Comparison of ENCODE assay signal across 1 cellular context in the genomic region with DNA sequence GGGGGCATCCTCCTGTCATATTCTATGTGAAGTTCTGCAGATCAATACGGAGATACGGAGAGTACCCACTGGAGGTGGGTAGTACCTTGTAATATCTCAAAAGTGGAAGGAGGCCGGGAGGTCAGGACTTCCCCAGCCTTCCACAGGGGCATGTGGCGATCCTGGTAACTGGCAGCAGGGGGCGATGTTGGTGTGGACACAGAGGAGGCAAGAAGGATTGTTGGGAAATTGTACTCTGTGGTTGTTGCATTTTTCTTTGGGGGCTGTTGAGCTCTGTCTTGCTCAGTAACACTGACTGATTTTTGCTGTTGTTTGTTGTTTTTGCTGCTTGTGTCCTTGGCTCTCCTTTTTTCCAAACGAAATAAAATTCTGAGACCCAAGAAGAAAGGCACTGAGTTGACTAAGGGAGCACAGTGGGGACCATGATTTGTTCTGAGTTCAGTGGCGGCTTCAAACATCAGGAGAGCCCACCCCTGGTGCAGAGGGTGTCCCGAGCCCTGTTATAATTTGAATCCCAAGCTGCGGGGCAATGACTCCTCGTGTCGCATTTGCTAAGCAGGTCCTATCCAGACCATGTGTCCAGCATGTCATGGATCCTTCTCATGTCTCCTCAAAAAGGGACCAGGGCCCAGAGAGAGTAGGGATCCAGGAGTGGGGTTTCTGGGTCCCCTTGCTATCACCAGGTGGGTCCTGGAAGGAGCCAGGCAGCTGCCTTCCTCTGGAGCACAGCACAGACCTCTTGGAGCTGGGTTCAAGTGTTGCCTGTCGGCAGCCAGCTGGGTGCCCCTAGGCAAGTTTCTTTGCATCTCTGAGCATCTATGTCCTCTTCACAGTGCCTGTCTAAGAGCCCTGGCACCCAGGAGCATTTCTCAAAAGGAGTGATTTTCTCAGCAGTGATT.
TF ChIP-seq lines count a peak whose summit lies in the region.

No MANE protein-coding gene starts in this region.

TF ChIP-seq in HepG2, 621 proteins besides CTCF, POLR2A, EP300 and RAD21 (continued from another document):
- TF ChIP-seq, protein P1, sequence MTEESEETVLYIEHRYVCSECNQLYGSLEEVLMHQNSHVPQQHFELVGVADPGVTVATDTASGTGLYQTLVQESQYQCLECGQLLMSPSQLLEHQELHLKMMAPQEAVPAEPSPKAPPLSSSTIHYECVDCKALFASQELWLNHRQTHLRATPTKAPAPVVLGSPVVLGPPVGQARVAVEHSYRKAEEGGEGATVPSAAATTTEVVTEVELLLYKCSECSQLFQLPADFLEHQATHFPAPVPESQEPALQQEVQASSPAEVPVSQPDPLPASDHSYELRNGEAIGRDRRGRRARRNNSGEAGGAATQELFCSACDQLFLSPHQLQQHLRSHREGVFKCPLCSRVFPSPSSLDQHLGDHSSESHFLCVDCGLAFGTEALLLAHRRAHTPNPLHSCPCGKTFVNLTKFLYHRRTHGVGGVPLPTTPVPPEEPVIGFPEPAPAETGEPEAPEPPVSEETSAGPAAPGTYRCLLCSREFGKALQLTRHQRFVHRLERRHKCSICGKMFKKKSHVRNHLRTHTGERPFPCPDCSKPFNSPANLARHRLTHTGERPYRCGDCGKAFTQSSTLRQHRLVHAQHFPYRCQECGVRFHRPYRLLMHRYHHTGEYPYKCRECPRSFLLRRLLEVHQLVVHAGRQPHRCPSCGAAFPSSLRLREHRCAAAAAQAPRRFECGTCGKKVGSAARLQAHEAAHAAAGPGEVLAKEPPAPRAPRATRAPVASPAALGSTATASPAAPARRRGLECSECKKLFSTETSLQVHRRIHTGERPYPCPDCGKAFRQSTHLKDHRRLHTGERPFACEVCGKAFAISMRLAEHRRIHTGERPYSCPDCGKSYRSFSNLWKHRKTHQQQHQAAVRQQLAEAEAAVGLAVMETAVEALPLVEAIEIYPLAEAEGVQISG (CRISPR knock-in tag; IDR thresholded peaks at IDR 0.05) = peak; percentile 76
- TF ChIP-seq ZNF768 (CRISPR knock-in tag; IDR thresholded peaks at IDR 0.05) (peak; percentile 78; the same call in 1 of the 2 replicates), SYNCRIP (IDR thresholded peaks at IDR 0.05; ENCODE audit: insufficient read depth, low read depth, low read length) (no peak), ZNF143 (CRISPR knock-in tag; IDR thresholded peaks at IDR 0.05) (0 out of 2 replicates have a peak, but pooled peaks have one; percentile 27), SAP130 (CRISPR knock-in tag; IDR thresholded peaks at IDR 0.05; ENCODE audit: low read depth) (peak; percentile 15; the same call in 1 of the 2 replicates), ZNF614 (CRISPR knock-in tag; IDR thresholded peaks at IDR 0.05; ENCODE audit: borderline replicate concordance) (0 out of 2 replicates have a peak, but pooled peaks have one; percentile 29), CEBPB (IDR thresholded peaks at IDR 0.05; ENCODE audit: borderline replicate concordance, low read depth, low read length) (0 out of 2 replicates have a peak, but pooled peaks have one; percentile 27), GFI1 (CRISPR knock-in tag; IDR thresholded peaks at IDR 0.05; ENCODE audit: borderline replicate concordance) (0 out of 2 replicates have a peak, but pooled peaks have one; percentile 22), MLLT10 (CRISPR knock-in tag; IDR thresholded peaks at IDR 0.05) (no peak), NR2F6 (IDR thresholded peaks at IDR 0.05) (0 out of 2 replicates have a peak, but pooled peaks have one; percentile 20), NR2F6 (CRISPR knock-in tag; IDR thresholded peaks at IDR 0.05) (peak; percentile 56), NONO (IDR thresholded peaks at IDR 0.05) (no peak), NONO (CRISPR knock-in tag; conservative IDR thresholded peaks at IDR 0.05) (0 out of 2 replicates have a peak, but pooled peaks have one; percentile 26), RXRB (CRISPR knock-in tag; IDR thresholded peaks at IDR 0.05; ENCODE audit: borderline replicate concordance) (0 out of 2 replicates have a peak, but pooled peaks have one; percentile 13), SCMH1 (CRISPR knock-in tag; IDR thresholded peaks at IDR 0.05; ENCODE audit: borderline replicate concordance) (no peak), ZNF546 (CRISPR knock-in tag; conservative IDR thresholded peaks at IDR 0.05) (no peak), CEBPG (CRISPR knock-in tag; IDR thresholded peaks at IDR 0.05) (peak; percentile 44; the same call in 1 of the 2 replicates), ZKSCAN5 (CRISPR knock-in tag; IDR thresholded peaks at IDR 0.05) (0 out of 2 replicates have a peak, but pooled peaks have one; percentile 11), FOXA1 (IDR thresholded peaks at IDR 0.05) (no peak), FOXA1 (CRISPR knock-in tag; IDR thresholded peaks at IDR 0.05) (peak; percentile 66), RARA (CRISPR knock-in tag; IDR thresholded peaks at IDR 0.05) (0 out of 2 replicates have a peak, but pooled peaks have one; percentile 11), ATF7 (IDR thresholded peaks at IDR 0.05) (no peak), ATF7 (CRISPR knock-in tag; IDR thresholded peaks at IDR 0.05) (no peak), SMC3 (IDR thresholded peaks at IDR 0.05; ENCODE audit: low read length) (peak; percentile 86), FOXK1 (CRISPR knock-in tag; IDR thresholded peaks at IDR 0.05; ENCODE audit: borderline replicate concordance, low read depth) (0 out of 2 replicates have a peak, but pooled peaks have one; percentile 17), ZIK1 (CRISPR knock-in tag; IDR thresholded peaks at IDR 0.05; ENCODE audit: borderline replicate concordance, low read depth) (no peak), FOXA3 (CRISPR knock-in tag; IDR thresholded peaks at IDR 0.05) (0 out of 2 replicates have a peak, but pooled peaks have one; percentile 34), HDAC1 (CRISPR knock-in tag; IDR thresholded peaks at IDR 0.05) (no peak), ZNF251 (CRISPR knock-in tag; IDR thresholded peaks at IDR 0.05) (no peak), SP4 (CRISPR knock-in tag; IDR thresholded peaks at IDR 0.05) (0 out of 2 replicates have a peak, but pooled peaks have one; percentile 39), TEAD3 (CRISPR knock-in tag; optimal IDR thresholded peaks at IDR 0.05; ENCODE audit: borderline replicate concordance) (peak; percentile 52), PTBP1 (IDR thresholded peaks at IDR 0.05; ENCODE audit: low read depth, low read length, poor library complexity, severe bottlenecking) (no peak)
- TF ChIP-seq, protein P2, sequence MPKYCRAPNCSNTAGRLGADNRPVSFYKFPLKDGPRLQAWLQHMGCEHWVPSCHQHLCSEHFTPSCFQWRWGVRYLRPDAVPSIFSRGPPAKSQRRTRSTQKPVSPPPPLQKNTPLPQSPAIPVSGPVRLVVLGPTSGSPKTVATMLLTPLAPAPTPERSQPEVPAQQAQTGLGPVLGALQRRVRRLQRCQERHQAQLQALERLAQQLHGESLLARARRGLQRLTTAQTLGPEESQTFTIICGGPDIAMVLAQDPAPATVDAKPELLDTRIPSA (CRISPR knock-in tag; IDR thresholded peaks at IDR 0.05; ENCODE audit: borderline replicate concordance) = 0 out of 2 replicates have a peak, but pooled peaks have one; percentile 27
- TF ChIP-seq, protein P3, sequence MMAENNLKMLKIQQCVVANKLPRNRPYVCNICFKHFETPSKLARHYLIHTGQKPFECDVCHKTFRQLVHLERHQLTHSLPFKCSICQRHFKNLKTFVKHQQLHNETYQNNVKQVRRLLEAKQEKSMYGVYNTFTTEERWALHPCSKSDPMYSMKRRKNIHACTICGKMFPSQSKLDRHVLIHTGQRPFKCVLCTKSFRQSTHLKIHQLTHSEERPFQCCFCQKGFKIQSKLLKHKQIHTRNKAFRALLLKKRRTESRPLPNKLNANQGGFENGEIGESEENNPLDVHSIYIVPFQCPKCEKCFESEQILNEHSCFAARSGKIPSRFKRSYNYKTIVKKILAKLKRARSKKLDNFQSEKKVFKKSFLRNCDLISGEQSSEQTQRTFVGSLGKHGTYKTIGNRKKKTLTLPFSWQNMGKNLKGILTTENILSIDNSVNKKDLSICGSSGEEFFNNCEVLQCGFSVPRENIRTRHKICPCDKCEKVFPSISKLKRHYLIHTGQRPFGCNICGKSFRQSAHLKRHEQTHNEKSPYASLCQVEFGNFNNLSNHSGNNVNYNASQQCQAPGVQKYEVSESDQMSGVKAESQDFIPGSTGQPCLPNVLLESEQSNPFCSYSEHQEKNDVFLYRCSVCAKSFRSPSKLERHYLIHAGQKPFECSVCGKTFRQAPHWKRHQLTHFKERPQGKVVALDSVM (CRISPR knock-in tag; IDR thresholded peaks at IDR 0.05) = peak; percentile 86; the same call in 1 of the 2 replicates
- TF ChIP-seq, protein P4, sequence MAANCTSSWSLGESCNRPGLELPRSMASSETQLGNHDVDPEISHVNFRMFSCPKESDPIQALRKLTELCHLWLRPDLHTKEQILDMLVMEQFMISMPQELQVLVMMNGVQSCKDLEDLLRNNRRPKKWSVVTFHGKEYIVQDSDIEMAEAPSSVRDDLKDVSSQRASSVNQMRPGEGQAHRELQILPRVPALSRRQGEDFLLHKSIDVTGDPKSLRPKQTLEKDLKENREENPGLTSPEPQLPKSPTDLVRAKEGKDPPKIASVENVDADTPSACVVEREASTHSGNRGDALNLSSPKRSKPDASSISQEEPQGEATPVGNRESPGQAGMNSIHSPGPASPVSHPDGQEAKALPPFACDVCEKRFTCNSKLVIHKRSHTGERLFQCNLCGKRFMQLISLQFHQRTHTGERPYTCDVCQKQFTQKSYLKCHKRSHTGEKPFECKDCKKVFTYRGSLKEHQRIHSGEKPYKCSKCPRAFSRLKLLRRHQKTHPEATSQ (CRISPR knock-in tag; IDR thresholded peaks at IDR 0.05; ENCODE audit: borderline replicate concordance) = no peak
- TF ChIP-seq, protein P5, sequence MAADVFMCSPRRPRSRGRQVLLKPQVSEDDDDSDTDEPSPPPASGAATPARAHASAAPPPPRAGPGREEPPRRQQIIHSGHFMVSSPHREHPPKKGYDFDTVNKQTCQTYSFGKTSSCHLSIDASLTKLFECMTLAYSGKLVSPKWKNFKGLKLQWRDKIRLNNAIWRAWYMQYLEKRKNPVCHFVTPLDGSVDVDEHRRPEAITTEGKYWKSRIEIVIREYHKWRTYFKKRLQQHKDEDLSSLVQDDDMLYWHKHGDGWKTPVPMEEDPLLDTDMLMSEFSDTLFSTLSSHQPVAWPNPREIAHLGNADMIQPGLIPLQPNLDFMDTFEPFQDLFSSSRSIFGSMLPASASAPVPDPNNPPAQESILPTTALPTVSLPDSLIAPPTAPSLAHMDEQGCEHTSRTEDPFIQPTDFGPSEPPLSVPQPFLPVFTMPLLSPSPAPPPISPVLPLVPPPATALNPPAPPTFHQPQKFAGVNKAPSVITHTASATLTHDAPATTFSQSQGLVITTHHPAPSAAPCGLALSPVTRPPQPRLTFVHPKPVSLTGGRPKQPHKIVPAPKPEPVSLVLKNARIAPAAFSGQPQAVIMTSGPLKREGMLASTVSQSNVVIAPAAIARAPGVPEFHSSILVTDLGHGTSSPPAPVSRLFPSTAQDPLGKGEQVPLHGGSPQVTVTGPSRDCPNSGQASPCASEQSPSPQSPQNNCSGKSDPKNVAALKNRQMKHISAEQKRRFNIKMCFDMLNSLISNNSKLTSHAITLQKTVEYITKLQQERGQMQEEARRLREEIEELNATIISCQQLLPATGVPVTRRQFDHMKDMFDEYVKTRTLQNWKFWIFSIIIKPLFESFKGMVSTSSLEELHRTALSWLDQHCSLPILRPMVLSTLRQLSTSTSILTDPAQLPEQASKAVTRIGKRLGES (CRISPR knock-in tag; IDR thresholded peaks at IDR 0.05; ENCODE audit: borderline replicate concordance) = no peak
- TF ChIP-seq, protein P6, sequence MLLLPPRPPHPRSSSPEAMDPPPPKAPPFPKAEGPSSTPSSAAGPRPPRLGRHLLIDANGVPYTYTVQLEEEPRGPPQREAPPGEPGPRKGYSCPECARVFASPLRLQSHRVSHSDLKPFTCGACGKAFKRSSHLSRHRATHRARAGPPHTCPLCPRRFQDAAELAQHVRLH (CRISPR knock-in tag; IDR thresholded peaks at IDR 0.05; ENCODE audit: borderline replicate concordance, low read depth) = peak; percentile 72; the same call in 1 of the 2 replicates
